Comparison of ENCODE assay signal across 10 cellular contexts in genomic region chr7:83677180-83677866, GRCh38. TPM values are rescaled to one million over a fixed set of nuclear protein-coding genes. Genes with fewer than 3 reads are reported as not detected.
DNase-seq lines count a peak whose midpoint lies in the region; ATAC-seq, FAIRE-seq and TF ChIP-seq lines count a peak whose summit lies in the region.
"Had no signal": no experiment of that assay in that cellular context is flagged by ENCODE, and none has a peak within 500 bp of the region (broad histone marks: within the 10 kb centered on the region; RNA-seq: fewer than 3 reads in every experiment).

No MANE protein-coding gene starts in this region.

- no peak overlapping the region for H3K9ac ChIP-seq in keratinocyte (ENCODE audit: control insufficient read depth, extremely low read depth, insufficient read depth, low read length)

- ATAC-seq in GM19351 (IDR thresholded peaks at IDR 0.05; ENCODE audit: unreplicated experiment): no peak
- no peak for ATAC-seq in GM21390 (IDR thresholded peaks at IDR 0.05; ENCODE audit: unreplicated experiment)
- ATAC-seq: activated CD8-positive, alpha-beta T cell treated with anti-CD3 and anti-CD28 coated beads, Interleukin-2, amount 10 ng/mL, durations not matched to agents 7 days and 5 days had no signal

- FAIRE-seq in keratinocyte (lab: Jason Lieb, UNC): peak; percentile 90
- FAIRE-seq: GM18507 had no signal

- H3K9me1 ChIP-seq in keratinocyte (ENCODE audit: control insufficient read depth, extremely low read depth, insufficient read depth, low read length): no peaks in the 10 kb centered on the region

- CTCF ChIA-PET in BJ (lab: Yijun Ruan, JAX): interaction anchor here (1.0 kb wide), 1 partner anchor 13 kb away, joined by 3 read pairs; no protein-coding TSS in a partner anchor

- no peaks in the 10 kb centered on the region for H3K27me3 ChIP-seq in BJ (ENCODE audit: control insufficient read depth, insufficient read depth, low read length)
- no peaks in the 10 kb centered on the region for H3K27me3 ChIP-seq in keratinocyte (ENCODE audit: control insufficient read depth, extremely low read depth, insufficient read depth, low read length)

- H3K4me3 ChIP-seq in BJ (ENCODE audit: low read depth, low read length) (no peak overlapping the region), keratinocyte (ENCODE audit: control insufficient read depth in 2 of 3, extremely low read depth in 1 of 3, insufficient read depth in 2 of 3, low read depth in 1 of 3, low read length in 3 of 3) (no peak overlapping the region)

- dilution Hi-C loops in keratinocyte (cut with MboI; ENCODE audit: extremely low pct_ligation_motif_present, low sequenced_read_pairs): no loop called here

- no peaks in the 10 kb centered on the region for H3K36me3 ChIP-seq in BJ (ENCODE audit: control insufficient read depth, insufficient read depth, low read length)
- H3K36me3 ChIP-seq in keratinocyte (ENCODE audit: control insufficient read depth in 2 of 2, extremely low read depth in 1 of 2, insufficient read depth in 2 of 2, low read length in 2 of 2): no peaks in the 10 kb centered on the region

- H2AFZ ChIP-seq in keratinocyte (ENCODE audit: control insufficient read depth, low read length): no peak overlapping the region

- no peaks in the 10 kb centered on the region for H4K20me1 ChIP-seq in keratinocyte (ENCODE audit: control insufficient read depth, extremely low read depth, insufficient read depth, low read length)

- POLR2A ChIA-PET in BJ (lab: Charles Lee): no interaction called here

- H3K79me2 ChIP-seq in keratinocyte (ENCODE audit: control insufficient read depth, insufficient read depth, low read length): no peaks in the 10 kb centered on the region

- peak overlapping the region; percentile 59 for H3K4me2 ChIP-seq in keratinocyte (ENCODE audit: control insufficient read depth, extremely low read depth, insufficient read depth, low read depth, low read length)

- no peaks in the 10 kb centered on the region for H3K9me3 ChIP-seq in keratinocyte (ENCODE audit: control insufficient read depth, low read depth, low read length)

- DNase-seq in BJ (ENCODE audit: low read depth) (peak; percentile 54), HS-27A (ENCODE audit: low read depth) (peak; percentile 87), T1000 (lab: John Stamatoyannopoulos, UW) (peak; percentile 83), keratinocyte (ENCODE audit: low read depth, low spot score) (peak; percentile 49), germinal center (ENCODE audit: low spot score) (no peak)
- DNase-seq in stimulated activated CD4-positive, alpha-beta T cell treated with anti-CD3 and anti-CD28 coated beads, Interleukin-2, amount 100 ng/mL, for 48 hours: no peak
- DNase-seq: activated CD8-positive, alpha-beta T cell treated with anti-CD3 and anti-CD28 coated beads, Interleukin-2, amount 10 ng/mL, durations not matched to agents 7 days and 5 days had no signal

- H3K27ac ChIP-seq in keratinocyte (ENCODE audit: control insufficient read depth, insufficient read depth, low read length): no peak overlapping the region

- peaks cover 7% of the 10 kb centered on the region for H3K4me1 ChIP-seq in keratinocyte (ENCODE audit: control insufficient read depth, extremely low read depth, insufficient read depth, low read length)

- TF ChIP-seq CTCF in BJ (IDR thresholded peaks at IDR 0.05; ENCODE audit: insufficient read depth, low read depth, low read length): no peak
- no peak for TF ChIP-seq CTCF in keratinocyte (optimal IDR thresholded peaks at IDR 0.05 in 1 of 3, IDR thresholded peaks at IDR 0.05 in 1 of 3, conservative IDR thresholded peaks at IDR 0.05 in 1 of 3; ENCODE audit: extremely low read depth in 1 of 3, insufficient read depth in 2 of 3, low read length in 3 of 3)

RNA-seq across cellular contexts. Expression of gene SEMA3E, which starts 28.4 kb away (rescaled TPM):
- 0.01 TPM in 1 of 2 replicates, not detected in the other for polyA plus RNA-seq in BJ (2011; rRNA removed)
- not detected in 2 replicates for polyA minus RNA-seq in BJ (2011; rRNA and poly(A)+ RNA removed)
- polyA plus RNA-seq in keratinocyte: 0.15 to 0.91 TPM (median 0.21 TPM) in 3 replicates
- 0.62 TPM for polyA plus RNA-seq in keratinocyte (2011; ENCODE audit: low read depth)
- polyA plus RNA-seq in keratinocyte (2011; cell fraction: cytosol; rRNA removed): 0.10 and 0.11 TPM in 2 replicates
- 1.6 and 2.3 TPM in 2 replicates for polyA plus RNA-seq in keratinocyte (2011; cell fraction: nucleus; rRNA removed)
- 0.23 and 0.41 TPM in 2 replicates for polyA plus RNA-seq in keratinocyte (2012; ENCODE audit: low replicate concordance)
- polyA minus RNA-seq in keratinocyte: 0.33 to 8.3 TPM (median 1.4 TPM) in 3 replicates
- polyA minus RNA-seq in keratinocyte (2011; cell fraction: cytosol; rRNA and poly(A)+ RNA removed): 1.5 TPM
- 1.6 and 7.4 TPM in 2 replicates for polyA minus RNA-seq in keratinocyte (2011; cell fraction: nucleus; rRNA and poly(A)+ RNA removed)

Comparison
In these comparisons a context has a peak if more than half of its experiments do, and no peak if none do; other contexts are left out.
1. DNase-seq: peak in BJ (single experiment), HS-27A (single experiment), T1000 (single experiment) and keratinocyte (single experiment); none in germinal center (single experiment) and stimulated activated CD4-positive, alpha-beta T cell treated with anti-CD3 and anti-CD28 coated beads, Interleukin-2, amount 100 ng/mL, for 48 hours (0 of 2).